Comparison of ENCODE assay signal across 1 cellular context in the genomic region with DNA sequence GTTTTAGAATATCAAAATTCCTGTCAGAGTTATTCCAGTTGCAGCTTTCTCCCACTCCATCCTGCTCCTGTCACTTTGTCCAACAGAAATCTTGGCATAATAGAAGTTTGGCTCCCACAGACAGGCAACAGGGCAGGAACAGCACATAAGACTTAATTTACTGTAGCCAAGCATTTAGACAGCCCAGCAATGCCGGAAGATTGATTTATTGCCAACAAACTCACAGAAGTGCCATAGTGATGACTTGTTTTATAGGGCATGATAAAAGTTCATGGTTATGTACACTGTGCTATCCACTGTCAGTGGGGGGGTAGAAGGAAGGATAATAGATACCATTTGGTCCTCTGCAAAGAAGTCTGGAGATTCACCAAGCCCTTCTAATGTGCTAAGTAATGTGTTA.
TF ChIP-seq lines count a peak whose summit lies in the region.

No MANE protein-coding gene starts in this region.

TF ChIP-seq in HCT116, 20 proteins besides CTCF, POLR2A, EP300 and RAD21 (continued from another document):
- TF ChIP-seq, protein P1, sequence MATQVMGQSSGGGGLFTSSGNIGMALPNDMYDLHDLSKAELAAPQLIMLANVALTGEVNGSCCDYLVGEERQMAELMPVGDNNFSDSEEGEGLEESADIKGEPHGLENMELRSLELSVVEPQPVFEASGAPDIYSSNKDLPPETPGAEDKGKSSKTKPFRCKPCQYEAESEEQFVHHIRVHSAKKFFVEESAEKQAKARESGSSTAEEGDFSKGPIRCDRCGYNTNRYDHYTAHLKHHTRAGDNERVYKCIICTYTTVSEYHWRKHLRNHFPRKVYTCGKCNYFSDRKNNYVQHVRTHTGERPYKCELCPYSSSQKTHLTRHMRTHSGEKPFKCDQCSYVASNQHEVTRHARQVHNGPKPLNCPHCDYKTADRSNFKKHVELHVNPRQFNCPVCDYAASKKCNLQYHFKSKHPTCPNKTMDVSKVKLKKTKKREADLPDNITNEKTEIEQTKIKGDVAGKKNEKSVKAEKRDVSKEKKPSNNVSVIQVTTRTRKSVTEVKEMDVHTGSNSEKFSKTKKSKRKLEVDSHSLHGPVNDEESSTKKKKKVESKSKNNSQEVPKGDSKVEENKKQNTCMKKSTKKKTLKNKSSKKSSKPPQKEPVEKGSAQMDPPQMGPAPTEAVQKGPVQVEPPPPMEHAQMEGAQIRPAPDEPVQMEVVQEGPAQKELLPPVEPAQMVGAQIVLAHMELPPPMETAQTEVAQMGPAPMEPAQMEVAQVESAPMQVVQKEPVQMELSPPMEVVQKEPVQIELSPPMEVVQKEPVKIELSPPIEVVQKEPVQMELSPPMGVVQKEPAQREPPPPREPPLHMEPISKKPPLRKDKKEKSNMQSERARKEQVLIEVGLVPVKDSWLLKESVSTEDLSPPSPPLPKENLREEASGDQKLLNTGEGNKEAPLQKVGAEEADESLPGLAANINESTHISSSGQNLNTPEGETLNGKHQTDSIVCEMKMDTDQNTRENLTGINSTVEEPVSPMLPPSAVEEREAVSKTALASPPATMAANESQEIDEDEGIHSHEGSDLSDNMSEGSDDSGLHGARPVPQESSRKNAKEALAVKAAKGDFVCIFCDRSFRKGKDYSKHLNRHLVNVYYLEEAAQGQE (IDR thresholded peaks at IDR 0.05; ENCODE audit: low read depth): no peak
- TF ChIP-seq SRF (IDR thresholded peaks at IDR 0.05; ENCODE audit: low read depth) (no peak), FOSL1 (IDR thresholded peaks at IDR 0.05; ENCODE audit: low read depth) (no peak), EZH2 (IDR thresholded peaks at IDR 0.05) (no peak)
